Comparison of ENCODE assay signal across 15 cellular contexts in genomic region chr10:8586504-8586903, GRCh38.
DNase-seq lines count a peak whose midpoint lies in the region; ATAC-seq and TF ChIP-seq lines count a peak whose summit lies in the region.
"Had no signal": no experiment of that assay in that cellular context is flagged by ENCODE, and none has a peak within 500 bp of the region (broad histone marks: within the 10 kb centered on the region; RNA-seq: fewer than 3 reads in every experiment).

No MANE protein-coding gene starts in this region.

- no peaks in the 10 kb centered on the region for H3K36me3 Mint-ChIP-seq in activated CD4-positive, alpha-beta T cell treated with anti-CD3 and anti-CD28 coated beads, Interleukin-2, amount 10 ng/mL, durations not matched to agents 7 days and 5 days (ENCODE audit: low read depth)
- H3K36me3 Mint-ChIP-seq in stimulated activated naive CD8-positive, alpha-beta T cell treated with anti-CD3 and anti-CD28 coated beads, Interleukin-15, Interleukin-2, amounts not matched to agents 100 ng/mL and 50 ng/mL, for 24 hours (ENCODE audit: low read depth): no peaks in the 10 kb centered on the region
- H3K36me3 Mint-ChIP-seq in Calu3 (ENCODE audit: insufficient read depth, unreplicated experiment): no peaks in the 10 kb centered on the region

- no peaks in the 10 kb centered on the region for H3K4me1 Mint-ChIP-seq in activated CD4-positive, alpha-beta T cell treated with anti-CD3 and anti-CD28 coated beads, Interleukin-2, amount 10 ng/mL, durations not matched to agents 7 days and 5 days
- peaks cover 13% of the 10 kb centered on the region for H3K4me1 Mint-ChIP-seq in stimulated activated naive CD8-positive, alpha-beta T cell treated with anti-CD3 and anti-CD28 coated beads, Interleukin-15, Interleukin-2, amounts not matched to agents 100 ng/mL and 50 ng/mL, for 24 hours (ENCODE audit: low read depth)
- H3K4me1 Mint-ChIP-seq in Calu3 (ENCODE audit: low read depth, unreplicated experiment): peaks cover 10% of the 10 kb centered on the region

- H4K20me1 ChIP-seq in mammary epithelial cell (ENCODE audit: insufficient read depth, low read length): no peaks in the 10 kb centered on the region

- no peak overlapping the region for H2AFZ ChIP-seq in mammary epithelial cell (ENCODE audit: low read depth, low read length)

- H3K27me3 Mint-ChIP-seq in activated CD4-positive, alpha-beta T cell treated with anti-CD3 and anti-CD28 coated beads, Interleukin-2, amount 10 ng/mL, durations not matched to agents 7 days and 5 days: peaks cover 15% of the 10 kb centered on the region
- peaks cover 45% of the 10 kb centered on the region for H3K27me3 Mint-ChIP-seq in stimulated activated naive CD8-positive, alpha-beta T cell treated with anti-CD3 and anti-CD28 coated beads, Interleukin-15, Interleukin-2, amounts not matched to agents 100 ng/mL and 50 ng/mL, for 24 hours
- no peaks in the 10 kb centered on the region for H3K27me3 Mint-ChIP-seq in Calu3 (ENCODE audit: unreplicated experiment)

- H3K27ac ChIP-seq in mammary epithelial cell (ENCODE audit: insufficient read depth, low read depth, low read length) (peak overlapping the region; percentile 39), breast epithelium (no peak overlapping the region), foreskin keratinocyte (no peak overlapping the region)

- H3K4me3 ChIP-seq in mammary epithelial cell (replicated peaks in 1 of 3; ENCODE audit: insufficient read depth in 1 of 3, low read depth in 2 of 3, low read length in 3 of 3): peak overlapping the region in 2 of 3 experiments; percentile 19 to 22
- no peak overlapping the region for H3K4me3 ChIP-seq in breast epithelium

- DNase-seq in activated CD4-positive, alpha-beta T cell treated with anti-CD3 and anti-CD28 coated beads for 48 hours: peak; percentile 62
- DNase-seq in activated CD4-positive, alpha-beta T cell treated with anti-CD3 and anti-CD28 coated beads, Interleukin-2, amount 10 ng/mL, durations not matched to agents 7 days and 5 days: no peak
- DNase-seq in mammary epithelial cell (peak; percentile 84), breast epithelium (ENCODE audit: low spot score in 2 of 2) (no peak), foreskin keratinocyte (peak; percentile 40 to 45), Calu3 (no peak)
- DNase-seq: C1 segment of cervical spinal cord, GOT3, MV-4-11, NCI-H1417 treated with DMSO at 0.1 percent for 48 hours, NCI-H2029, NCI-H2171 treated with DMSO at 0.1 percent for 48 hours, NCI-H774 had no signal

- H3K9me3 ChIP-seq in mammary epithelial cell (replicated peaks; ENCODE audit: insufficient read depth, low read length) (no peaks in the 10 kb centered on the region), breast epithelium (no peaks in the 10 kb centered on the region)

- dilution Hi-C loops in mammary epithelial cell (cut with HindIII; ENCODE audit: low sequenced_read_pairs): no loop called here

- intact Hi-C loops in mammary epithelial cell (cut with micrococcal nuclease) (no loop called here), breast epithelium (cut with DNase I; ENCODE audit: low total_unique reads) (no loop called here), Calu3 (cut with micrococcal nuclease; ENCODE audit: unreplicated experiment) (no loop called here)

- ATAC-seq in foreskin keratinocyte (peak; percentile 69), HG03045 (IDR thresholded peaks at IDR 0.05; ENCODE audit: unreplicated experiment) (no peak)

- H3K4me2 ChIP-seq in mammary epithelial cell (ENCODE audit: insufficient read depth, low read depth, low read length): peak overlapping the region; percentile 57

- H3K9ac ChIP-seq in mammary epithelial cell (ENCODE audit: insufficient read depth, low read length): no peak overlapping the region

- in situ Hi-C loops in mammary epithelial cell (cut with MboI; ENCODE audit: low sequenced_read_pairs in 2 of 2): loop anchor here in 1 of 2 donors (10.0 kb wide), 1 partner anchor 522 kb away; no protein-coding TSS in a partner anchor

- H3K9me3 Mint-ChIP-seq in activated CD4-positive, alpha-beta T cell treated with anti-CD3 and anti-CD28 coated beads, Interleukin-2, amount 10 ng/mL, durations not matched to agents 7 days and 5 days: no peaks in the 10 kb centered on the region
- no peaks in the 10 kb centered on the region for H3K9me3 Mint-ChIP-seq in stimulated activated naive CD8-positive, alpha-beta T cell treated with anti-CD3 and anti-CD28 coated beads, Interleukin-15, Interleukin-2, amounts not matched to agents 100 ng/mL and 50 ng/mL, for 24 hours
- H3K9me3 Mint-ChIP-seq in Calu3 (ENCODE audit: low read depth, unreplicated experiment): no peaks in the 10 kb centered on the region

- no peak overlapping the region for H3K27ac Mint-ChIP-seq in activated CD4-positive, alpha-beta T cell treated with anti-CD3 and anti-CD28 coated beads, Interleukin-2, amount 10 ng/mL, durations not matched to agents 7 days and 5 days
- H3K27ac Mint-ChIP-seq in stimulated activated naive CD8-positive, alpha-beta T cell treated with anti-CD3 and anti-CD28 coated beads, Interleukin-15, Interleukin-2, amounts not matched to agents 100 ng/mL and 50 ng/mL, for 24 hours: peak overlapping the region; percentile 14
- no peak overlapping the region for H3K27ac Mint-ChIP-seq in Calu3 (ENCODE audit: unreplicated experiment)

- no peaks in the 10 kb centered on the region for H3K79me2 ChIP-seq in mammary epithelial cell (ENCODE audit: insufficient read depth, low read length)

- BruUV-seq in mammary epithelial cell (replicated peaks; lab: Mats Ljungman, UMichigan) (no TSS peak), Calu3 (replicated peaks; lab: Mats Ljungman, UMichigan) (no TSS peak)

- no peaks in the 10 kb centered on the region for H3K27me3 ChIP-seq in mammary epithelial cell (ENCODE audit: insufficient read depth, low read length)
- H3K27me3 ChIP-seq in breast epithelium: no peaks in the 10 kb centered on the region
- no peaks in the 10 kb centered on the region for H3K27me3 ChIP-seq in foreskin keratinocyte

- POLR2A ChIA-PET in activated CD4-positive, alpha-beta T cell treated with anti-CD3 and anti-CD28 coated beads, Interleukin-2, amount 10 ng/mL, durations not matched to agents 7 days and 5 days (lab: Charles Lee): no interaction called here

- H3K4me1 ChIP-seq in mammary epithelial cell (ENCODE audit: insufficient read depth, low read length) (peaks cover 4% of the 10 kb centered on the region), breast epithelium (no peaks in the 10 kb centered on the region), foreskin keratinocyte (peaks cover 11% of the 10 kb centered on the region)

- TF ChIP-seq CTCF in mammary epithelial cell (conservative IDR thresholded peaks at IDR 0.05 in 1 of 2, IDR thresholded peaks at IDR 0.05 in 1 of 2; ENCODE audit: extremely low read depth in 1 of 2, insufficient read depth in 1 of 2, low read depth in 1 of 2, low read length in 2 of 2) (no peak), breast epithelium (IDR thresholded peaks at IDR 0.05) (no peak), foreskin keratinocyte (conservative IDR thresholded peaks at IDR 0.05) (no peak), Calu3 (IDR thresholded peaks at IDR 0.05; ENCODE audit: unreplicated experiment) (no peak)

- CTCF ChIA-PET in activated CD4-positive, alpha-beta T cell treated with anti-CD3 and anti-CD28 coated beads, Interleukin-2, amount 10 ng/mL, durations not matched to agents 7 days and 5 days (lab: Charles Lee): interaction anchor here (0.6 kb wide), 1 partner anchor 136 kb away, joined by 3 read pairs; no protein-coding TSS in a partner anchor
- CTCF ChIA-PET in mammary epithelial cell (lab: Charles Lee; ENCODE audit: low non-redundant PET) (interaction anchor here (0.7 kb wide), 1 partner anchor 448 kb away, joined by 6 read pairs; no protein-coding TSS in a partner anchor), Calu3 (lab: Charles Lee) (no interaction called here)

- TF ChIP-seq POLR2A in breast epithelium (IDR thresholded peaks at IDR 0.05): no peak

- H3K36me3 ChIP-seq in mammary epithelial cell (ENCODE audit: insufficient read depth, low read length) (no peaks in the 10 kb centered on the region), breast epithelium (no peaks in the 10 kb centered on the region)

- no peak overlapping the region for H3K4me3 Mint-ChIP-seq in activated CD4-positive, alpha-beta T cell treated with anti-CD3 and anti-CD28 coated beads, Interleukin-2, amount 10 ng/mL, durations not matched to agents 7 days and 5 days
- no peak overlapping the region for H3K4me3 Mint-ChIP-seq in stimulated activated naive CD8-positive, alpha-beta T cell treated with anti-CD3 and anti-CD28 coated beads, Interleukin-15, Interleukin-2, amounts not matched to agents 100 ng/mL and 50 ng/mL, for 24 hours
- no peak overlapping the region for H3K4me3 Mint-ChIP-seq in Calu3 (ENCODE audit: low read depth, unreplicated experiment)

- 4% methylated on average over 2 of the region's 3 CpGs for WGBS in mammary epithelial cell (ENCODE audit: low coverage, missing lambda C conversion rate)

Comparison
In these comparisons a context has a peak if more than half of its experiments do, and no peak if none do; other contexts are left out.
1. DNase-seq: peak in activated CD4-positive, alpha-beta T cell treated with anti-CD3 and anti-CD28 coated beads for 48 hours (single experiment), mammary epithelial cell (single experiment) and foreskin keratinocyte (2 of 2); none in activated CD4-positive, alpha-beta T cell treated with anti-CD3 and anti-CD28 coated beads, Interleukin-2, amount 10 ng/mL, durations not matched to agents 7 days and 5 days (single experiment), breast epithelium (0 of 2) and Calu3 (single experiment).
2. H3K4me3 ChIP-seq: peak in mammary epithelial cell (2 of 3); none in breast epithelium (0 of 3).